Comparison of ENCODE assay signal across 2 cellular contexts in genomic region chr11:96316869-96317268, GRCh38.
TF ChIP-seq lines count a peak whose summit lies in the region.

No MANE protein-coding gene starts in this region.

TF ChIP-seq in IMR-90, 13 proteins besides CTCF, POLR2A, EP300 and RAD21:
- TF ChIP-seq MXI1 (IDR thresholded peaks at IDR 0.05; ENCODE audit: borderline replicate concordance, low read depth, low read length) (no peak), ELK1 (IDR thresholded peaks at IDR 0.05; ENCODE audit: borderline replicate concordance, low read depth, low read length) (no peak), MAZ (IDR thresholded peaks at IDR 0.05; ENCODE audit: borderline replicate concordance, low read depth, low read length) (no peak), BHLHE40 (IDR thresholded peaks at IDR 0.05; ENCODE audit: low read depth, low read length) (no peak)

TF ChIP-seq in SK-N-SH, 30 proteins besides CTCF, POLR2A, EP300 and RAD21:
- TF ChIP-seq TCF12 (IDR thresholded peaks at IDR 0.05) = no peak
- TF ChIP-seq ELF1 (IDR thresholded peaks at IDR 0.05) = no peak
- no peak for TF ChIP-seq FOXM1 (IDR thresholded peaks at IDR 0.05; ENCODE audit: low read depth)
- TF ChIP-seq RFX5 (IDR thresholded peaks at IDR 0.05; ENCODE audit: low read length) = no peak
- TF ChIP-seq CHD2 (IDR thresholded peaks at IDR 0.05; ENCODE audit: low read length, partially characterized antibody) = no peak
- TF ChIP-seq NRF1 (IDR thresholded peaks at IDR 0.05; ENCODE audit: low read depth, low read length) = no peak
- no peak for TF ChIP-seq MAX (IDR thresholded peaks at IDR 0.05; ENCODE audit: low read depth)
- TF ChIP-seq FOSL2 (IDR thresholded peaks at IDR 0.05; ENCODE audit: borderline replicate concordance, low read depth) = no peak
- TF ChIP-seq IRF3 (IDR thresholded peaks at IDR 0.05; ENCODE audit: low read depth, low read length) = no peak
- TF ChIP-seq EZH2phosphoT487 (IDR thresholded peaks at IDR 0.05; ENCODE audit: borderline replicate concordance, low read depth) = no peak
- TF ChIP-seq GATA2 (CRISPR knock-in tag; IDR thresholded peaks at IDR 0.05) = no peak
- TF ChIP-seq YY1 (IDR thresholded peaks at IDR 0.05; ENCODE audit: low read depth) = no peak
- no peak for TF ChIP-seq SIN3A (IDR thresholded peaks at IDR 0.05; ENCODE audit: borderline replicate concordance, low read depth, low read length)
- TF ChIP-seq NFIC (IDR thresholded peaks at IDR 0.05; ENCODE audit: borderline replicate concordance) = no peak
- no peak for TF ChIP-seq ZBTB33 (IDR thresholded peaks at IDR 0.05; ENCODE audit: borderline replicate concordance, low read depth)
- TF ChIP-seq REST (IDR thresholded peaks at IDR 0.05; ENCODE audit: low read depth, low read length) = no peak
- TF ChIP-seq SMC3 (IDR thresholded peaks at IDR 0.05; ENCODE audit: low read depth, low read length) = no peak
- no peak for TF ChIP-seq FOXJ3 (CRISPR knock-in tag; IDR thresholded peaks at IDR 0.05)
- TF ChIP-seq USF2 (IDR thresholded peaks at IDR 0.05; ENCODE audit: borderline replicate concordance, low read depth, low read length) = no peak
- TF ChIP-seq RXRA (IDR thresholded peaks at IDR 0.05; ENCODE audit: borderline replicate concordance, low read depth) = no peak
TF ChIP-seq in SK-N-SH: peak in this region for 0.
